Comparison of ENCODE assay signal across 9 cellular contexts in genomic region chr4:9898596-9899345, GRCh38.
DNase-seq lines count a peak whose midpoint lies in the region; ATAC-seq and TF ChIP-seq lines count a peak whose summit lies in the region.
"Had no signal": no experiment of that assay in that cellular context is flagged by ENCODE, and none has a peak within 500 bp of the region (broad histone marks: within the 10 kb centered on the region; RNA-seq: fewer than 3 reads in every experiment).

No MANE protein-coding gene starts in this region.

- H3K36me3 ChIP-seq in brain microvascular endothelial cell (replicated peaks): no peaks in the 10 kb centered on the region

- H3K27ac Mint-ChIP-seq in CD14-positive monocyte: peak overlapping the region in 1 of 7 donors; percentile 38

- TF ChIP-seq CTCF in AG10803 (conservative IDR thresholded peaks at IDR 0.05; ENCODE audit: low read length): peak; percentile 15; the same call in 1 of the 2 replicates
- no peak for TF ChIP-seq CTCF in brain microvascular endothelial cell (IDR thresholded peaks at IDR 0.05; ENCODE audit: low read depth, low read length, missing control alignments)
- no peak for TF ChIP-seq CTCF in CD14-positive monocyte (IDR thresholded peaks at IDR 0.05)

- H3K36me3 Mint-ChIP-seq in CD14-positive monocyte: peaks cover 48% of the 10 kb centered on the region in 2 donors

- DNase-seq in AG10803 (ENCODE audit: low read depth): peak; percentile 21
- DNase-seq in HEK293T (ENCODE audit: extremely low spot score): peak; percentile 55
- DNase-seq in brain microvascular endothelial cell: peak; percentile 52
- peak; percentile 58 for DNase-seq in kidney glomerular epithelial cell (lab: John Stamatoyannopoulos, UW)
- no peak for DNase-seq in CD14-positive monocyte (ENCODE audit: low spot score)
- DNase-seq in GM19240 (ENCODE audit: insufficient read length, low spot score): no peak
- DNase-seq: cortex of kidney had no signal

- POLR2A ChIA-PET in HEK293T (lab: Yijun Ruan, JAX): no interaction called here

- CTCF ChIA-PET in HEK293T (lab: Yijun Ruan, JAX): interaction anchor here (1.6 kb wide), 1 partner anchor 115 kb away, joined by 4 read pairs; no protein-coding TSS in a partner anchor

- intact Hi-C loops in CD14-positive monocyte (cut with micrococcal nuclease): no loop called here

- H3K4me3 Mint-ChIP-seq in CD14-positive monocyte: no peak overlapping the region

- H3K4me1 Mint-ChIP-seq in CD14-positive monocyte: peaks cover 8% of the 10 kb centered on the region

- no peak overlapping the region for H3K27ac ChIP-seq in brain microvascular endothelial cell

- ATAC-seq in GM21447 (IDR thresholded peaks at IDR 0.05; ENCODE audit: unreplicated experiment) (no peak), GM21825 (IDR thresholded peaks at IDR 0.05; ENCODE audit: unreplicated experiment) (no peak)

- in situ Hi-C loops in brain microvascular endothelial cell (cut with HindIII; ENCODE audit: low pct_ligation_motif_present, low sequenced_read_pairs): no loop called here

- peaks cover 0 to 6% (median 0%) of the 10 kb centered on the region in 7 donors for H3K9me3 Mint-ChIP-seq in CD14-positive monocyte

- H3K4me3 ChIP-seq in AG10803 (ENCODE audit: low read length): no peak overlapping the region
- no peak overlapping the region for H3K4me3 ChIP-seq in brain microvascular endothelial cell (ENCODE audit: low read depth, low read length)

- H3K27me3 Mint-ChIP-seq in CD14-positive monocyte (ENCODE audit: low read depth in 3 of 3): no peaks in the 10 kb centered on the region

- H3K27me3 ChIP-seq in brain microvascular endothelial cell (replicated peaks): no peaks in the 10 kb centered on the region

TF ChIP-seq in HEK293T, 16 proteins besides CTCF, POLR2A, EP300 and RAD21:
- TF ChIP-seq TARDBP (IDR thresholded peaks at IDR 0.05) (no peak), BHLHE40 (IDR thresholded peaks at IDR 0.05; ENCODE audit: borderline replicate concordance) (no peak), CTBP1 (IDR thresholded peaks at IDR 0.05; ENCODE audit: borderline replicate concordance) (no peak), FOXK2 (IDR thresholded peaks at IDR 0.05) (no peak), ELF4 (IDR thresholded peaks at IDR 0.05) (no peak), LEF1 (IDR thresholded peaks at IDR 0.05; ENCODE audit: borderline replicate concordance) (no peak), SUZ12 (IDR thresholded peaks at IDR 0.05) (no peak), ZNF384 (IDR thresholded peaks at IDR 0.05) (no peak), FOXA1 (IDR thresholded peaks at IDR 0.05) (no peak)
TF ChIP-seq in HEK293T: peak in this region for 0.

Comparison
In these comparisons a context has a peak if more than half of its experiments do, and no peak if none do; other contexts are left out.
1. DNase-seq: peak in AG10803 (single experiment), HEK293T (single experiment), brain microvascular endothelial cell (single experiment) and kidney glomerular epithelial cell (single experiment); none in CD14-positive monocyte (single experiment) and GM19240 (single experiment).